ENCODE assay signal across 2 cellular contexts in the genomic region with DNA sequence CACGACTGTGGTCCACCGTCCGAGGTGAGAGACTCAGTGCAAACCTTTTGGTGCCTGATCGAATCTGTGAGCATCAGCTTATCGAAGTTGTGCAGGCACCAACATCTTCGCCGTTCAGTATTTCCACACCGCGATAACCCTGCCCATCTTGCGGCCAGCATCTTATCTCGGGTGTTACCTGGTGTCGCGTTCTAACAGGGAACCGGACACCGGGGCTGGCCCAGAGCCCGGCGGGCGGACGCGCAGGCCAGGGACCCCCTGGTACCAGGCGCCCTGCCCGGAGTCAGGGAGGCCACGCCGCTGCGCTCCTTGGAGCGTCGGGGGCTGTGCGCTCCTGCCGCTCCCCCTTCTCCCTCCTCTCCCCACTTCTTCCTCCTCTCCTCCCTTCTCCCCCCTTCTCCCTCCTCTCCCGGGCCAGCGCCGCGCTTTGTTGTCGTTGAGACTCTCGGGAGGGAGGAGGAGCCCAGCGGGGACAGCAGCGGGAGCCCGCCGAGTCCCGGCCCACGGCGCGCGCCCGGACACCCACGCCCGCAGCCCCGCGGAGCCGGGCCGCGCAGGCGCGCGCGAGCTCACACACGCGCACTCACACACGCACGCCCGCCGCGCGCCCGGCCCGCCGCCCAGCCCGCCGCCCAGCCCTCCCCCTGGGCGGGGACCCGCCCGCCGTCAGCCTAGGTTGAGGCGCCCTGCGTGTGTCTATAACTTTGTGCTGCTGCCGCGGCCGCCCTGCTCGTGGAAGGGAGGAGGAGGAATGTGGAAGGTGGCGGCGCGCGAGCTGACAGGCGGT.
TF ChIP-seq lines count a peak whose summit lies in the region.

No MANE protein-coding gene starts in this region.

TF ChIP-seq in GM23338, 12 proteins besides CTCF, POLR2A, EP300 and RAD21 (continued from another document):
- TF ChIP-seq REST (IDR thresholded peaks at IDR 0.05; ENCODE audit: unreplicated experiment) (no peak), ZNF114 (CRISPR knock-in tag; IDR thresholded peaks at IDR 0.05) (no peak), ZNF462 (CRISPR knock-in tag; IDR thresholded peaks at IDR 0.05) (no peak), POLR2AphosphoS5 (IDR thresholded peaks at IDR 0.05; ENCODE audit: low read depth) (no peak), EZH2 (IDR thresholded peaks at IDR 0.05; ENCODE audit: low read depth, unreplicated experiment) (no peak), EZH2phosphoT487 (IDR thresholded peaks at IDR 0.05; ENCODE audit: unreplicated experiment) (no peak), CREB1 (CRISPR knock-in tag; IDR thresholded peaks at IDR 0.05; ENCODE audit: low read depth) (no peak), JUNB (IDR thresholded peaks at IDR 0.05; ENCODE audit: unreplicated experiment) (no peak), NANOG (IDR thresholded peaks at IDR 0.05; ENCODE audit: borderline replicate concordance) (no peak)

TF ChIP-seq in SK-N-SH treated with all-trans-retinoic acid at 6 μM for 48 hours, 23 proteins besides CTCF, POLR2A, EP300 and RAD21 (continued from another document):
- no peak for TF ChIP-seq TSHZ2 (CRISPR knock-in tag; IDR thresholded peaks at IDR 0.05)
- TF ChIP-seq, protein P1, sequence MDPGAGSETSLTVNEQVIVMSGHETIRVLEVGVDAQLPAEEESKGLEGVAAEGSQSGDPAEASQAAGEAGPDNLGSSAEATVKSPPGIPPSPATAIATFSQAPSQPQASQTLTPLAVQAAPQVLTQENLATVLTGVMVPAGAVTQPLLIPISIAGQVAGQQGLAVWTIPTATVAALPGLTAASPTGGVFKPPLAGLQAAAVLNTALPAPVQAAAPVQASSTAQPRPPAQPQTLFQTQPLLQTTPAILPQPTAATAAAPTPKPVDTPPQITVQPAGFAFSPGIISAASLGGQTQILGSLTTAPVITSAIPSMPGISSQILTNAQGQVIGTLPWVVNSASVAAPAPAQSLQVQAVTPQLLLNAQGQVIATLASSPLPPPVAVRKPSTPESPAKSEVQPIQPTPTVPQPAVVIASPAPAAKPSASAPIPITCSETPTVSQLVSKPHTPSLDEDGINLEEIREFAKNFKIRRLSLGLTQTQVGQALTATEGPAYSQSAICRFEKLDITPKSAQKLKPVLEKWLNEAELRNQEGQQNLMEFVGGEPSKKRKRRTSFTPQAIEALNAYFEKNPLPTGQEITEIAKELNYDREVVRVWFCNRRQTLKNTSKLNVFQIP (CRISPR knock-in tag; IDR thresholded peaks at IDR 0.05; ENCODE audit: borderline replicate concordance, low read depth): no peak
